ENCODE assay signal across 12 cellular contexts in the genomic region with DNA sequence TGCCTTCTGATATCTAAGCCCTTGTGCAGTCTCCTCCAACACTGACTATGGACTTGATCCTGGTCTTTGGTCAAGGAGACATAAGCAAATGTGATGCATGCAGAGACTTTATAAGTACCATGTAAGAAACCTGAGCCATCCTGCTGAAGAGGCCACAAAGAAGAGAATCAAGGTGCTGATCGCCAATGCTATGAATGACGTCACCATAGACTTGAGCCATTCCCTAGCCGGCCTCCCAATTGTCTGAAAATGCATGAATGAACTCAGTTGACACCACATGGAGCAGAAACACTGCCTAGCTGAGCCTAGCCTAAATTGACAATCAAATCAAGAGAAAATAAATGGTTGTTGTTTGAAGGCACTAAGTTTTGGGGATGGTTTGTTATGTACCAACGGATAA. TPM values are rescaled to one million over a fixed set of nuclear protein-coding genes. Genes with fewer than 3 reads are reported as not detected.
"Had no signal": no experiment of that assay in that cellular context is flagged by ENCODE, and none has a peak within 500 bp of the region (broad histone marks: within the 10 kb centered on the region; RNA-seq: fewer than 3 reads in every experiment).

No MANE protein-coding gene starts in this region.

- H3K9me3 ChIP-seq: HAP-1 had no signal

- ATAC-seq: GM23338, HCT116 had no signal

- DNase-seq: GM23248, GOT3, H7, H9, HCEC 1CT, HFFc6 had no signal

- H3K4me2 ChIP-seq: GM23338 had no signal

- H3K9ac ChIP-seq: GM23248 had no signal

- H2AFZ ChIP-seq: GM23248, GM23338 had no signal

- H3K27ac ChIP-seq: GM23248 had no signal

- H3K4me3 ChIP-seq: GM23248, GM23338, HAP-1 had no signal

- H3K36me3 ChIP-seq: HAP-1 had no signal

- FAIRE-seq: H1, H54 had no signal

RNA-seq across cellular contexts. Expression of gene CERS3, which starts 51.9 kb away (rescaled TPM):
- total RNA-seq: GM23248, H1, H4, HFFc6 had no signal
- polyA plus RNA-seq: GM23248 had no signal
